8 cellular contexts compared by ENCODE assay signal in the genomic region with DNA sequence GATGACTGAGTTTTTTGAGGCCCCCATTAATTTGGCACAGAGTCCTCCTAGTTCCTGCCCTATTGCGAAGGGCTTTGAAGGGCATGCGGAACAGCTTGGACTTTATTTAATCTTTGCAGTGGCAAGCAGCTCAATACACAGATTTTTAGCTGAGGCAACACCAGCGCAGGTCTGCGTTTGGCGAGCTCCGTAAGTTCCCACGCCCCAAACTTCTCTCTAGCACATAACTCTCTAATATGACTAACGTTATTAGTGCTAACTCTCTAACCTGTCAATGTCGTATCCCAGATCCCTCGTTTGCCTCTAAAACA. TPM values are rescaled to one million over a fixed set of nuclear protein-coding genes. Genes with fewer than 3 reads are reported as not detected.
DNase-seq lines count a peak whose midpoint lies in the region; ATAC-seq and TF ChIP-seq lines count a peak whose summit lies in the region.

No MANE protein-coding gene starts in this region.

- peaks cover 2% of the 10 kb centered on the region for H3K27me3 Mint-ChIP-seq in memory B cell

- H3K36me3 Mint-ChIP-seq in memory B cell, result peaks cover 1% of the 10 kb centered on the region

- peak overlapping the region; percentile 89 for H3K4me3 ChIP-seq in astrocyte of the spinal cord (ENCODE audit: low read depth, low read length)

- in situ Hi-C loops in astrocyte of the spinal cord (cut with HindIII; ENCODE audit: low sequenced_read_pairs) (no loop called here), GM13977 (cut with MboI; ENCODE audit: low pct_unique_long_range_greater_than_20kb, low sequenced_read_pairs, unreplicated experiment) (no loop called here)

- peak overlapping the region; percentile 85 for H3K27ac Mint-ChIP-seq in memory B cell

- H3K4me1 Mint-ChIP-seq in memory B cell, result peaks cover 27% of the 10 kb centered on the region

- DNase-seq in astrocyte of the spinal cord (ENCODE audit: low read depth, low spot score) (no peak), memory B cell (ENCODE audit: low spot score in 2 of 2) (no peak), GM13977 (ENCODE audit: low spot score) (no peak), NCI-H510A (lab: John Stamatoyannopoulos, UW) (no peak), cerebellum (ENCODE audit: low spot score) (no peak), NOMO-1 (lab: John Stamatoyannopoulos, UW; ENCODE audit: unreplicated experiment in 2 of 2) (no peak)

- TF ChIP-seq CTCF in astrocyte of the spinal cord (IDR thresholded peaks at IDR 0.05; ENCODE audit: low read depth, low read length), result no peak
- no peak for TF ChIP-seq CTCF in GM13977 (IDR thresholded peaks at IDR 0.05; ENCODE audit: extremely low read depth, insufficient read depth, missing control alignments)

- H3K4me3 Mint-ChIP-seq in memory B cell, result peak overlapping the region; percentile 97

- ATAC-seq in GM18502 (IDR thresholded peaks at IDR 0.05; ENCODE audit: poor library complexity, unreplicated experiment), result peak; percentile 21
- ATAC-seq in HG03097 (IDR thresholded peaks at IDR 0.05; ENCODE audit: low FRiP score, unreplicated experiment), result peak; percentile 3
- peak; percentile 35 for ATAC-seq in memory B cell (ENCODE audit: low read depth)

- no peaks in the 10 kb centered on the region for H3K9me3 Mint-ChIP-seq in memory B cell

RNA-seq across cellular contexts. Expression of a gene that starts 0.4 kb away (rescaled TPM):
- total RNA-seq in cerebellum, result 3.2 TPM

RNA-seq across cellular contexts. Expression of a gene that starts 30.0 kb away (rescaled TPM):
- total RNA-seq in cerebellum, result 166 TPM

RNA-seq across cellular contexts. Expression of a gene that starts 30.1 kb away (rescaled TPM):
- 11.1 TPM for total RNA-seq in cerebellum
